Comparison of ENCODE assay signal across 8 cellular contexts in genomic region chr6:35686873-35687557, GRCh38. TPM values are rescaled to one million over a fixed set of nuclear protein-coding genes. Genes with fewer than 3 reads are reported as not detected.
DNase-seq lines count a peak whose midpoint lies in the region; ATAC-seq and TF ChIP-seq lines count a peak whose summit lies in the region.

No MANE protein-coding gene starts in this region.

- no peak for ATAC-seq in CD4-positive, alpha-beta T cell (ENCODE audit: poor library complexity)
- ATAC-seq in GM19035 (IDR thresholded peaks at IDR 0.05; ENCODE audit: unreplicated experiment): no peak

- peaks cover 4% of the 10 kb centered on the region; the same call in 1 of the 2 replicates for H3K4me1 ChIP-seq in MM.1S (ENCODE audit: low read length)

- no peaks in the 10 kb centered on the region for H3K9me3 ChIP-seq in CD4-positive, alpha-beta T cell (ENCODE audit: control insufficient read depth, low read length)
- H3K9me3 ChIP-seq in MM.1S (replicated peaks; ENCODE audit: insufficient read depth, low read length): no peaks in the 10 kb centered on the region

- intact Hi-C loops in CD4-positive, alpha-beta T cell (cut with DNase I, micrococcal nuclease): loop anchor here in 1 of 2 experiments (5.0 kb wide), 3 partner anchors 45 to 105 kb away; no protein-coding TSS in a partner anchor
- intact Hi-C loops in dendritic cell treated with granulocyte-macrophage colony-stimulating factor and Interleukin-4, amounts not matched to agents 40 ng/mL and 50 ng/mL, for 4 days (cut with micrococcal nuclease): loop anchor here (2.0 to 10.0 kb wide), 2 partner anchors 62 to 100 kb away; no protein-coding TSS in a partner anchor

- H3K9me2 ChIP-seq in MM.1S (replicated peaks; ENCODE audit: insufficient read depth, low read length): no peaks in the 10 kb centered on the region

- H3K9ac ChIP-seq in MM.1S (ENCODE audit: low read length): peak overlapping the region; percentile 76; the same call in 1 of the 2 replicates

- CTCF ChIA-PET in CD4-positive, alpha-beta T cell (lab: Charles Lee): interaction anchor here (0.6 to 3.4 kb wide), 10 partner anchors 9 to 85 kb away, joined by 3 to 20 read pairs (median 4); partner anchors contain the start of gene ARMC12

- H3K36me3 Mint-ChIP-seq in CD4-positive, alpha-beta T cell (ENCODE audit: low read depth): peaks cover 41% of the 10 kb centered on the region
- peaks cover 6% of the 10 kb centered on the region for H3K36me3 Mint-ChIP-seq in dendritic cell treated with granulocyte-macrophage colony-stimulating factor and Interleukin-4, amounts not matched to agents 40 ng/mL and 50 ng/mL, for 4 days (ENCODE audit: low read depth)
- H3K36me3 Mint-ChIP-seq in nephron (ENCODE audit: low read depth): no peaks in the 10 kb centered on the region

- no peak for TF ChIP-seq CTCF in CD4-positive, alpha-beta T cell (IDR thresholded peaks at IDR 0.05)
- TF ChIP-seq CTCF in MM.1S (IDR thresholded peaks at IDR 0.05; ENCODE audit: low read length): no peak
- TF ChIP-seq CTCF in nephron (IDR thresholded peaks at IDR 0.05; ENCODE audit: unreplicated experiment in 3 of 3): no peak

- peaks cover 26% of the 10 kb centered on the region for H3K4me1 Mint-ChIP-seq in CD4-positive, alpha-beta T cell (ENCODE audit: low read depth)
- peaks cover 39% of the 10 kb centered on the region for H3K4me1 Mint-ChIP-seq in dendritic cell treated with granulocyte-macrophage colony-stimulating factor and Interleukin-4, amounts not matched to agents 40 ng/mL and 50 ng/mL, for 4 days (ENCODE audit: low read depth)
- H3K4me1 Mint-ChIP-seq in nephron: peaks cover 11% of the 10 kb centered on the region

- peak overlapping the region; percentile 91 for H3K27ac Mint-ChIP-seq in CD4-positive, alpha-beta T cell
- peak overlapping the region; percentile 89 for H3K27ac Mint-ChIP-seq in dendritic cell treated with granulocyte-macrophage colony-stimulating factor and Interleukin-4, amounts not matched to agents 40 ng/mL and 50 ng/mL, for 4 days
- peak overlapping the region in 1 of 3 experiments; percentile 73 for H3K27ac Mint-ChIP-seq in nephron

- H3K4me3 Mint-ChIP-seq in CD4-positive, alpha-beta T cell: peak overlapping the region; percentile 99
- peak overlapping the region; percentile 94 for H3K4me3 Mint-ChIP-seq in dendritic cell treated with granulocyte-macrophage colony-stimulating factor and Interleukin-4, amounts not matched to agents 40 ng/mL and 50 ng/mL, for 4 days
- H3K4me3 Mint-ChIP-seq in nephron: peak overlapping the region; percentile 92 to 96 (median 93)

- H4K20me1 ChIP-seq in MM.1S (ENCODE audit: insufficient read depth, low read length): peaks cover 4% of the 10 kb centered on the region; the same call in 1 of the 2 replicates

- peaks cover 8% of the 10 kb centered on the region for H3F3A ChIP-seq in MM.1S (ENCODE audit: insufficient read depth, low read length)

- no peak overlapping the region for H2AFZ ChIP-seq in MM.1S (ENCODE audit: low read length)

- H3K27me3 ChIP-seq in CD4-positive, alpha-beta T cell (ENCODE audit: control insufficient read depth, insufficient read depth, low read length): no peaks in the 10 kb centered on the region
- H3K27me3 ChIP-seq in MM.1S (replicated peaks; ENCODE audit: insufficient read depth, low read length): no peaks in the 10 kb centered on the region

- H3K27me3 Mint-ChIP-seq in CD4-positive, alpha-beta T cell: no peaks in the 10 kb centered on the region
- no peaks in the 10 kb centered on the region for H3K27me3 Mint-ChIP-seq in dendritic cell treated with granulocyte-macrophage colony-stimulating factor and Interleukin-4, amounts not matched to agents 40 ng/mL and 50 ng/mL, for 4 days
- H3K27me3 Mint-ChIP-seq in nephron (ENCODE audit: low read depth): peaks cover 4% of the 10 kb centered on the region

- H3K79me2 ChIP-seq in MM.1S (ENCODE audit: low read length): peaks cover 38% of the 10 kb centered on the region

- H3K9me3 Mint-ChIP-seq in CD4-positive, alpha-beta T cell: no peaks in the 10 kb centered on the region
- no peaks in the 10 kb centered on the region for H3K9me3 Mint-ChIP-seq in dendritic cell treated with granulocyte-macrophage colony-stimulating factor and Interleukin-4, amounts not matched to agents 40 ng/mL and 50 ng/mL, for 4 days
- H3K9me3 Mint-ChIP-seq in nephron: no peaks in the 10 kb centered on the region

- no peaks in the 10 kb centered on the region for H3K36me3 ChIP-seq in MM.1S (replicated peaks; ENCODE audit: insufficient read depth, low read length)

- POLR2A ChIA-PET in CD4-positive, alpha-beta T cell (lab: Charles Lee): interaction anchor here (0.7 to 4.5 kb wide), 17 partner anchors 9 to 100 kb away, joined by 3 to 69 read pairs (median 5); partner anchors contain the start of gene ARMC12

- peak overlapping the region; percentile 86 for H3K4me3 ChIP-seq in MM.1S (ENCODE audit: low read length)

- no peak for DNase-seq in CD4-positive, alpha-beta T cell
- DNase-seq in MM.1S (peak; percentile 15), NCI-H1930 (lab: John Stamatoyannopoulos, UW) (no peak), iPS-NIHi7 (ENCODE audit: extremely low spot score) (no peak), NCI-H146 treated with DMSO at 0.1 percent for 48 hours (lab: John Stamatoyannopoulos, UW; ENCODE audit: unreplicated experiment) (no peak)

- H3K27ac ChIP-seq in CD4-positive, alpha-beta T cell (ENCODE audit: low read depth, low read length): peak overlapping the region; percentile 67
- H3K27ac ChIP-seq in MM.1S (ENCODE audit: low read length): peak overlapping the region; percentile 33; the same call in 1 of the 2 replicates

- H3K4me2 ChIP-seq in MM.1S (ENCODE audit: low read depth, low read length): peak overlapping the region; percentile 68

RNA-seq across cellular contexts. Expression of gene FKBP5, which starts 1.7 kb away (rescaled TPM):
- 10 to 100 TPM; 72.6 to 75.9 TPM for total RNA-seq in CD4-positive, alpha-beta T cell

RNA-seq across cellular contexts. Expression of gene ARMC12, which starts 49.8 kb away (rescaled TPM):
- 1 to 10 TPM; 1.9 to 2.8 TPM for total RNA-seq in CD4-positive, alpha-beta T cell
